Comparison of ENCODE assay signal across 19 cellular contexts in the genomic region with DNA sequence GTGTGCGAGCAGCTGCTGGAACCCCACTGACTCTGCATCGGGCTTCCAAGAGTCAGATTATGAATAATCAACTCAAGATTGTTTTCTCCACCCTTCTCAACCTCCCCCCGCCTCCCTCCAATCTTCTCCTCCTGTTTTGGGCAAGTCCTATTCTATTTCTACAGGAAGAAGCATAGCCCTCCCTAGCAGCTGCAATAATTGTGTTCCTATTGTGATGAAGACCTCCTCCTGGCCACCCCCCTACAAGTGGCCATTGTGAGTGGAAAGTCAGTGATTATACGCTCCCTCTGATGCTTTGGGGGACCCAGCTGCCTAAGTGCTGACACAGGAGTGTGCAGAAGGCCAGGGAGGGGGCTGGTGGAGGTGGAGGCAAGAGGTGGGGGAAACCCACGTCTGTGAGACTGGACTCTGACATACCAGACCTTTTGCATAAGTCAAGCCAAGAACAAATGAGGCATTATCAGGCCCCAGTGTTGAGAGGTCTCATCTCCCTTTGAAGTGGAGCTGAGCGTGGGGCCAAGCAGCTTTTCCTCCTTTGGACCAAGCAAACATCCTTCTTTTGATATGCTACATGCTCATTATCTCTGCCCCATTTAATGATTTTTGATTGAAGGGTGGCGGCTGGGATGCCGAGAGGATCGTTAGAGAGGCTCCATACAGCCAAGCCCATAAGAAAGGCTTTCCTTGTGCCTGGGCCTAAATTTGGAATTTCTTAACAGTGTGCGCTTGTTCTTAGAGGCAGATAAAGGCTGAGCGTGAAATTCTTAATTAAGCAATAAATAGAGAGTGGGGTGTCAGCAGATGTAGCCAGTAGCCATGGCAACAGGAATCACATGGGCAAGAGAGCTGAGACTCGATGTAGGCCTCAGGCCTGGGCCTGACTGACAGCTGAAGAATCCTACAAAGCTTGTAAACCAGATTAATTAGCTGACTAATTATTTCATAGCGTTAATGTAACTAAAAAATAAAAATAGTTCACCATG.
A peak's percentile ranks its signal among the peaks of the same experiment; 100 is the strongest.
DNase-seq lines count a peak whose midpoint lies in the region; ATAC-seq and TF ChIP-seq lines count a peak whose summit lies in the region.
"Had no signal": no experiment of that assay in that cellular context is flagged by ENCODE, and none has a peak within 500 bp of the region (broad histone marks: within the 10 kb centered on the region; RNA-seq: fewer than 3 reads in every experiment).

No MANE protein-coding gene starts in this region.

- H2BK5ac ChIP-seq in H9 (ENCODE audit: insufficient read length, low read length): no peak overlapping the region

- no peak overlapping the region for H2BK20ac ChIP-seq in H9 (ENCODE audit: low read depth, low read length, poor library complexity, severe bottlenecking)

- H3T11ph ChIP-seq in H9 (ENCODE audit: low read length): no peak overlapping the region

- H4K20me1 ChIP-seq in H9 (ENCODE audit: control insufficient read depth, insufficient read depth, insufficient read length): peaks cover 3% of the 10 kb centered on the region
- H4K20me1 ChIP-seq in neural cell (ENCODE audit: insufficient read depth): no peaks in the 10 kb centered on the region

- H3K4me3 ChIP-seq in endodermal cell (ENCODE audit: low read length) (no peak overlapping the region), neural cell (ENCODE audit: low read length) (peak overlapping the region; percentile 16), suprapubic skin (no peak overlapping the region)
- H3K4me3 ChIP-seq: cardiac muscle cell, hepatocyte had no signal

- peaks cover 4% of the 10 kb centered on the region; the same call in 1 of the 2 replicates for H3K4me1 ChIP-seq in H9 (ENCODE audit: insufficient read depth, low read length)
- peaks cover 7% of the 10 kb centered on the region for H3K4me1 ChIP-seq in endodermal cell (ENCODE audit: control insufficient read depth, insufficient read depth, low read length)
- no peaks in the 10 kb centered on the region for H3K4me1 ChIP-seq in suprapubic skin
- H3K4me1 ChIP-seq: parathyroid adenoma had no signal

- no peak overlapping the region for H2BK120ac ChIP-seq in H9 (ENCODE audit: low read depth, low read length, poor library complexity, severe bottlenecking)

- TF ChIP-seq EP300 in neural cell (conservative IDR thresholded peaks at IDR 0.05; ENCODE audit: poor library complexity, severe bottlenecking) (no peak), suprapubic skin (IDR thresholded peaks at IDR 0.05) (no peak)

- no peaks in the 10 kb centered on the region for H3K27me3 ChIP-seq in H9 (ENCODE audit: insufficient read depth, low read length)
- H3K27me3 ChIP-seq in endodermal cell (ENCODE audit: control insufficient read depth, insufficient read depth, low read length, poor library complexity, severe bottlenecking): no peaks in the 10 kb centered on the region
- no peaks in the 10 kb centered on the region for H3K27me3 ChIP-seq in neural cell (ENCODE audit: insufficient read depth, low read depth, low read length)
- no peaks in the 10 kb centered on the region for H3K27me3 ChIP-seq in suprapubic skin
- H3K27me3 ChIP-seq: cardiac muscle cell, hepatocyte had no signal

- H3K23ac ChIP-seq in H9 (ENCODE audit: insufficient read length, low read depth, low read length): no peak overlapping the region

- H3K4ac ChIP-seq in H9 (ENCODE audit: low read depth, low read length): no peak overlapping the region

- no peak overlapping the region for H3K4me2 ChIP-seq in H9 (ENCODE audit: insufficient read depth, insufficient read length, low read length)
- peak overlapping the region; percentile 54 for H3K4me2 ChIP-seq in neural cell (ENCODE audit: low read length)
- H3K4me2 ChIP-seq: hepatocyte had no signal

- no peaks in the 10 kb centered on the region for H3K23me2 ChIP-seq in H9 (ENCODE audit: insufficient read length, low read depth, low read length, poor library complexity, severe bottlenecking)

- no peaks in the 10 kb centered on the region for H3K27me3 Mint-ChIP-seq in H9 (ENCODE audit: low read depth)
- H3K27me3 Mint-ChIP-seq in endodermal cell (ENCODE audit: insufficient read depth): no peaks in the 10 kb centered on the region
- no peaks in the 10 kb centered on the region for H3K27me3 Mint-ChIP-seq in activated naive CD8-positive, alpha-beta T cell treated with anti-CD3 and anti-CD28 coated beads, Interleukin-2, amount 50 U/mL, for 24 hours

- H3K27ac Mint-ChIP-seq in H9 (peak overlapping the region; percentile 12 to 80 (median 52); a peak in 1 of 7 replicates), endodermal cell (no peak overlapping the region)
- no peak overlapping the region for H3K27ac Mint-ChIP-seq in activated naive CD8-positive, alpha-beta T cell treated with anti-CD3 and anti-CD28 coated beads, Interleukin-2, amount 50 U/mL, for 24 hours
- H3K27ac Mint-ChIP-seq: IgD-negative memory B cell, T-helper 17 cell had no signal

- no peak overlapping the region for H3K14ac ChIP-seq in H9 (ENCODE audit: insufficient read depth, low read length)

- no peaks in the 10 kb centered on the region for H3K36me3 Mint-ChIP-seq in H9 (ENCODE audit: insufficient read depth in 1 of 3, low read depth in 3 of 3)
- no peaks in the 10 kb centered on the region for H3K36me3 Mint-ChIP-seq in endodermal cell (ENCODE audit: low read depth)
- H3K36me3 Mint-ChIP-seq in activated naive CD8-positive, alpha-beta T cell treated with anti-CD3 and anti-CD28 coated beads, Interleukin-2, amount 50 U/mL, for 24 hours (ENCODE audit: low read depth): no peaks in the 10 kb centered on the region

- no peaks in the 10 kb centered on the region for H3F3A ChIP-seq in neural cell (ENCODE audit: insufficient read depth, low read length, poor library complexity, severe bottlenecking)

- no peak overlapping the region for H4K91ac ChIP-seq in H9 (ENCODE audit: insufficient read length, low read depth, low read length)

- H3K4me3 Mint-ChIP-seq in H9: peak overlapping the region in 1 of 2 experiments; percentile 36; a peak in 2 of 5 replicates
- H3K4me3 Mint-ChIP-seq in endodermal cell: no peak overlapping the region
- H3K4me3 Mint-ChIP-seq in activated naive CD8-positive, alpha-beta T cell treated with anti-CD3 and anti-CD28 coated beads, Interleukin-2, amount 50 U/mL, for 24 hours: no peak overlapping the region
- H3K4me3 Mint-ChIP-seq: IgD-negative memory B cell, T-helper 17 cell had no signal

- no peak overlapping the region for H3K27ac ChIP-seq in H9 (ENCODE audit: insufficient read length, low read depth, low read length)
- peak overlapping the region; percentile 98 for H3K27ac ChIP-seq in endodermal cell (ENCODE audit: low read depth, low read length)
- H3K27ac ChIP-seq in neural cell (ENCODE audit: low read length): peak overlapping the region; percentile 40
- H3K27ac ChIP-seq in suprapubic skin: no peak overlapping the region
- H3K27ac ChIP-seq: cardiac muscle cell, hepatocyte, parathyroid adenoma had no signal

- H3K79me2 ChIP-seq in H9 (ENCODE audit: insufficient read depth, low read length): no peaks in the 10 kb centered on the region
- H3K79me2 ChIP-seq in neural cell (replicated peaks; ENCODE audit: insufficient read depth, low read length): no peaks in the 10 kb centered on the region
- H3K79me2 ChIP-seq: hepatocyte, parathyroid adenoma had no signal

- TF ChIP-seq CTCF in H9 (conservative IDR thresholded peaks at IDR 0.05): no peak
- TF ChIP-seq CTCF in endodermal cell (conservative IDR thresholded peaks at IDR 0.05): no peak
- no peak for TF ChIP-seq CTCF in neural cell (IDR thresholded peaks at IDR 0.05; ENCODE audit: poor library complexity, severe bottlenecking)
- no peak for TF ChIP-seq CTCF in GM20000 (IDR thresholded peaks at IDR 0.05; ENCODE audit: extremely low read depth, missing control alignments)
- TF ChIP-seq CTCF in suprapubic skin (IDR thresholded peaks at IDR 0.05): no peak

- H4K8ac ChIP-seq in H9 (replicated peaks; ENCODE audit: insufficient read length, low read depth, low read length): no peak overlapping the region

- H3K36me3 ChIP-seq in endodermal cell (ENCODE audit: control insufficient read depth, insufficient read depth, low read length) (no peaks in the 10 kb centered on the region), neural cell (ENCODE audit: insufficient read depth, low read length) (no peaks in the 10 kb centered on the region), suprapubic skin (no peaks in the 10 kb centered on the region)
- H3K36me3 ChIP-seq: cardiac muscle cell had no signal

- H3K56ac ChIP-seq in H9 (ENCODE audit: insufficient read length, low read depth, low read length): no peak overlapping the region

- no peak overlapping the region for H3K18ac ChIP-seq in H9 (ENCODE audit: insufficient read length, low read depth, low read length)

- no peaks in the 10 kb centered on the region for H3K79me1 ChIP-seq in H9 (ENCODE audit: insufficient read depth, low read depth, low read length, poor library complexity, severe bottlenecking)

- no peak for ATAC-seq in activated naive CD8-positive, alpha-beta T cell treated with anti-CD3 and anti-CD28 coated beads, Interleukin-2, amount 50 U/mL, for 24 hours
- ATAC-seq in GM18858 (IDR thresholded peaks at IDR 0.05; ENCODE audit: unreplicated experiment): no peak
- ATAC-seq: left cardiac atrium, T-helper 17 cell had no signal

- H3K4me1 Mint-ChIP-seq in H9: peaks cover 24 to 31% of the 10 kb centered on the region in 2 experiments
- H3K4me1 Mint-ChIP-seq in endodermal cell: peaks cover 32% of the 10 kb centered on the region
- H3K4me1 Mint-ChIP-seq in activated naive CD8-positive, alpha-beta T cell treated with anti-CD3 and anti-CD28 coated beads, Interleukin-2, amount 50 U/mL, for 24 hours: no peaks in the 10 kb centered on the region
- H3K4me1 Mint-ChIP-seq: IgD-negative memory B cell, T-helper 17 cell had no signal

- H2AFZ ChIP-seq in H9 (ENCODE audit: low read length) (no peak overlapping the region), neural cell (ENCODE audit: low read depth, low read length) (peak overlapping the region; percentile 74)
- H2AFZ ChIP-seq: hepatocyte, parathyroid adenoma had no signal

- no peak overlapping the region for H2BK12ac ChIP-seq in H9 (ENCODE audit: insufficient read length, low read depth, low read length)

- H3K9ac ChIP-seq in H9 (ENCODE audit: extremely low read depth, insufficient read length, low read length): no peak overlapping the region
- H3K9ac ChIP-seq in endodermal cell (ENCODE audit: extremely low read depth, low read length, poor library complexity, severe bottlenecking): no peak overlapping the region
- H3K9ac ChIP-seq in neural cell (ENCODE audit: low read length): peak overlapping the region; percentile 11
- H3K9ac ChIP-seq: parathyroid adenoma had no signal

- no peak overlapping the region for H2AK5ac ChIP-seq in H9 (ENCODE audit: insufficient read length, low read length)

- WGBS in H9 (ENCODE audit: extremely low coverage, insufficient read length, low lambda C conversion rate): no CpG with 5 or more reads among the region's 13 CpGs
- 53 to 73% methylated on average over 11 to 13 of the region's 13 CpGs for WGBS in endodermal cell (ENCODE audit: insufficient coverage in 1 of 2, insufficient read length in 1 of 2), 2 experiments
- WGBS in suprapubic skin: 68% methylated on average over 13 of the region's 13 CpGs

- no peak for TF ChIP-seq POLR2A in suprapubic skin (IDR thresholded peaks at IDR 0.05)

- H3K9me3 ChIP-seq in H9 (ENCODE audit: control insufficient read depth, low read depth, low read length) (no peaks in the 10 kb centered on the region), endodermal cell (ENCODE audit: control insufficient read depth, low read length) (no peaks in the 10 kb centered on the region), neural cell (ENCODE audit: low read length) (no peaks in the 10 kb centered on the region), suprapubic skin (no peaks in the 10 kb centered on the region)

- TF ChIP-seq RAD21 in neural cell (conservative IDR thresholded peaks at IDR 0.05): no peak

- no peak overlapping the region for H4K5ac ChIP-seq in H9 (ENCODE audit: insufficient read length, low read depth, low read length)

- DNase-seq in H9: no peak
- peak; percentile 94 for DNase-seq in NCI-H748 (lab: John Stamatoyannopoulos, UW; ENCODE audit: unreplicated experiment)
- DNase-seq in endodermal cell: no peak
- no peak for DNase-seq in GM20000 (ENCODE audit: low spot score)
- no peak for DNase-seq in activated naive CD8-positive, alpha-beta T cell treated with anti-CD3 and anti-CD28 coated beads, Interleukin-2, amount 50 U/mL, for 24 hours
- DNase-seq in suprapubic skin (ENCODE audit: low spot score in 2 of 2): no peak
- DNase-seq: activated CD8-positive, alpha-beta memory T cell treated with anti-CD3 and anti-CD28 coated beads for 24 hours; Calu3; effector memory CD4-positive, alpha-beta T cell; left cardiac atrium; NCI-H2171 treated with DMSO at 0.1 percent for 48 hours; stimulated activated CD4-positive, alpha-beta T cell treated with anti-CD3 and anti-CD28 coated beads, Interleukin-2, amount 100 ng/mL, for 48 hours; T-helper 17 cell had no signal

- H3K9me3 Mint-ChIP-seq in H9: no peaks in the 10 kb centered on the region
- H3K9me3 Mint-ChIP-seq in endodermal cell: peaks cover 6% of the 10 kb centered on the region
- no peaks in the 10 kb centered on the region for H3K9me3 Mint-ChIP-seq in activated naive CD8-positive, alpha-beta T cell treated with anti-CD3 and anti-CD28 coated beads, Interleukin-2, amount 50 U/mL, for 24 hours
- H3K9me3 Mint-ChIP-seq: IgD-negative memory B cell had no signal

- no peak overlapping the region for H2BK15ac ChIP-seq in H9 (ENCODE audit: low read depth, low read length)

- no peaks in the 10 kb centered on the region for H3K9me2 ChIP-seq in neural cell (ENCODE audit: insufficient read depth, low read length)

Comparison
In these comparisons a context has a peak if more than half of its experiments do, and no peak if none do; other contexts are left out.
1. H3K27ac ChIP-seq: peak in endodermal cell (single experiment) and neural cell (single experiment); none in H9 (single experiment) and suprapubic skin (single experiment).
2. H3K27ac Mint-ChIP-seq: peak in H9 (3 of 3); none in endodermal cell (single experiment) and activated naive CD8-positive, alpha-beta T cell treated with anti-CD3 and anti-CD28 coated beads, Interleukin-2, amount 50 U/mL, for 24 hours (single experiment).